8 cellular contexts compared by ENCODE assay signal in genomic region chr7:41979834-41980307, GRCh38.
DNase-seq lines count a peak whose midpoint lies in the region; ATAC-seq, FAIRE-seq and TF ChIP-seq lines count a peak whose summit lies in the region.

No MANE protein-coding gene starts in this region.

- TF ChIP-seq CTCF in GM12874 (IDR thresholded peaks at IDR 0.05; ENCODE audit: insufficient read depth, low read depth, low read length) (peak; percentile 62; the same call in 1 of the 2 replicates), nephron (IDR thresholded peaks at IDR 0.05; ENCODE audit: unreplicated experiment in 3 of 3) (peak; percentile 83 to 88 (median 84))

- H3K36me3 Mint-ChIP-seq in nephron (ENCODE audit: low read depth), result peaks cover 42% of the 10 kb centered on the region

- H3K4me1 Mint-ChIP-seq in nephron, result peaks cover 52% of the 10 kb centered on the region

- no peak for ATAC-seq in HG02840 (IDR thresholded peaks at IDR 0.05; ENCODE audit: low FRiP score, unreplicated experiment)
- no peak for ATAC-seq in HG03135 (IDR thresholded peaks at IDR 0.05; ENCODE audit: unreplicated experiment)
- no peak for ATAC-seq in HG03095 (IDR thresholded peaks at IDR 0.05; ENCODE audit: unreplicated experiment)

- H3K4me3 Mint-ChIP-seq in nephron, result no peak overlapping the region

- no peaks in the 10 kb centered on the region for H3K9me3 Mint-ChIP-seq in nephron

- DNase-seq in NAMALWA (ENCODE audit: low spot score) (peak; percentile 63), SHP77 treated with DMSO at 0.1 percent for 48 hours (lab: John Stamatoyannopoulos, UW) (no peak)

- FAIRE-seq in endometrium (lab: Jason Lieb, UNC), result peak; percentile 54

- no peaks in the 10 kb centered on the region for H3K27me3 Mint-ChIP-seq in nephron (ENCODE audit: low read depth)

- H3K27ac Mint-ChIP-seq in nephron, result peak overlapping the region; percentile 24 to 93 (median 84)
